In the genomic region with DNA sequence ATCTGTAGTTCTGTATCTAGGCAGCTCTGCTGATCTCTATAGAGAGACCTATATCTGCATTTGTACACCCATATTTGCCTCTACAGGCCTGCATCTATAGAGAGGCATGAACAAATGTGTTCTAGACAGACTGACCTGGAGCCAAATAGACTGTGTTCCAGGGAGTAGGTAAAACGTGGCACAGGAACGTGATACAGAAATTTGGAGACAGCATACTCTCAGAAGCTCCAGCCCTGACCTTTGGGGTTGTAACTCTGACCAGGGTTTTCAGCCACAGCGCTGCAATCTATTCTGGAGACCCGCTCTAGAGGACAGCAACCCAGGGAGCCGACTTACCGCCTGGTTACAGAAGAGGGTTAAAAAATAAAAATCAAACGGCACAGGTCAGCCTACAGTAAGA, we compare ENCODE assay signal across 9 cellular contexts. TPM values are rescaled to one million over a fixed set of nuclear protein-coding genes. Genes with fewer than 3 reads are reported as not detected.
DNase-seq lines count a peak whose midpoint lies in the region; ATAC-seq and TF ChIP-seq lines count a peak whose summit lies in the region.
"Had no signal": no experiment of that assay in that cellular context is flagged by ENCODE, and none has a peak within 500 bp of the region (broad histone marks: within the 10 kb centered on the region; RNA-seq: fewer than 3 reads in every experiment).

No MANE protein-coding gene starts in this region.

- intact Hi-C loops in Right ventricle myocardium inferior (cut with DNase I), result no loop called here
- intact Hi-C loops in activated CD8-positive, alpha-beta T cell treated with anti-CD3 and anti-CD28 coated beads for 36 hours (cut with micrococcal nuclease), result no loop called here

- H3K4me1 Mint-ChIP-seq in activated CD8-positive, alpha-beta T cell treated with anti-CD3 and anti-CD28 coated beads for 36 hours (ENCODE audit: low read depth), result peaks cover 11% of the 10 kb centered on the region

- peaks cover 5% of the 10 kb centered on the region for H3K36me3 Mint-ChIP-seq in activated CD8-positive, alpha-beta T cell treated with anti-CD3 and anti-CD28 coated beads for 36 hours (ENCODE audit: low read depth)

- peak overlapping the region; percentile 58 to 77 for H3K4me3 ChIP-seq in right atrium auricular region

- H3K9me3 ChIP-seq in right atrium auricular region, result no peaks in the 10 kb centered on the region

- H3K36me3 ChIP-seq in right atrium auricular region, result no peaks in the 10 kb centered on the region

- CTCF ChIA-PET in activated CD8-positive, alpha-beta T cell treated with anti-CD3 and anti-CD28 coated beads for 36 hours (lab: Charles Lee), result interaction anchor here (1.3 to 4.1 kb wide), 3 partner anchors 11 to 29 kb away, joined by 3 to 33 read pairs (median 5); partner anchors contain the start of genes POLR3F and SEC23B

- no peaks in the 10 kb centered on the region for H3K9me3 Mint-ChIP-seq in activated CD8-positive, alpha-beta T cell treated with anti-CD3 and anti-CD28 coated beads for 36 hours

- no peak for TF ChIP-seq CTCF in right atrium auricular region (IDR thresholded peaks at IDR 0.05)
- no peak for TF ChIP-seq CTCF in activated CD8-positive, alpha-beta T cell treated with anti-CD3 and anti-CD28 coated beads for 36 hours (IDR thresholded peaks at IDR 0.05)

- H3K27me3 ChIP-seq in right atrium auricular region, result no peaks in the 10 kb centered on the region

- ATAC-seq in Right ventricle myocardium inferior (no peak), HG03196 (IDR thresholded peaks at IDR 0.05; ENCODE audit: unreplicated experiment) (no peak)
- ATAC-seq in activated CD8-positive, alpha-beta T cell treated with anti-CD3 and anti-CD28 coated beads for 36 hours, result no peak

- peak overlapping the region in 1 of 2 donors; percentile 73 for H3K27ac ChIP-seq in right atrium auricular region
- H3K27ac ChIP-seq: epithelial cell of prostate had no signal

- peak overlapping the region; percentile 67 for H3K27ac Mint-ChIP-seq in activated CD8-positive, alpha-beta T cell treated with anti-CD3 and anti-CD28 coated beads for 36 hours

- POLR2A ChIA-PET in activated CD8-positive, alpha-beta T cell treated with anti-CD3 and anti-CD28 coated beads for 36 hours (lab: Charles Lee), result interaction anchor here (1.3 to 4.1 kb wide), 3 partner anchors 11 to 71 kb away, joined by 4 to 43 read pairs (median 11); partner anchors contain the start of genes DZANK1, POLR3F, SEC23B and SMIM26

- DNase-seq in right atrium auricular region (ENCODE audit: low spot score) (no peak), Right ventricle myocardium inferior (ENCODE audit: missing footprints) (no peak), kidney tubule cell (ENCODE audit: low spot score) (peak; percentile 1), superior temporal gyrus (ENCODE audit: extremely low spot score) (no peak), NCI-H1436 treated with DMSO at 0.1 percent for 48 hours (lab: John Stamatoyannopoulos, UW) (no peak)
- peak; percentile 12 for DNase-seq in activated CD8-positive, alpha-beta T cell treated with anti-CD3 and anti-CD28 coated beads for 36 hours
- no peak for DNase-seq in stimulated activated CD4-positive, alpha-beta T cell treated with anti-CD3 and anti-CD28 coated beads, Interleukin-4, amount 100 ng/mL, for 24 hours

- H3K4me1 ChIP-seq in right atrium auricular region, result peaks cover 0 to 14% of the 10 kb centered on the region in 2 donors

- H3K27me3 Mint-ChIP-seq in activated CD8-positive, alpha-beta T cell treated with anti-CD3 and anti-CD28 coated beads for 36 hours, result no peaks in the 10 kb centered on the region

- peak overlapping the region; percentile 99 for H3K4me3 Mint-ChIP-seq in activated CD8-positive, alpha-beta T cell treated with anti-CD3 and anti-CD28 coated beads for 36 hours

RNA-seq across cellular contexts. Expression of gene RBBP9, which starts 1.0 kb away (rescaled TPM):
- 1 to 10 TPM; 8.6 to 9.1 TPM for total RNA-seq in right atrium auricular region
- total RNA-seq in Right ventricle myocardium inferior, result 5.1 TPM
- total RNA-seq in activated CD8-positive, alpha-beta T cell treated with anti-CD3 and anti-CD28 coated beads for 36 hours, result 10 to 100 TPM; 15.8 to 17.5 TPM

RNA-seq across cellular contexts. Expression of gene SEC23B, which starts 11.7 kb away (rescaled TPM):
- total RNA-seq in right atrium auricular region, result 10 to 100 TPM in 1 of 2 donors, 1 to 10 TPM in 1; 6.8 to 19.1 TPM
- total RNA-seq in Right ventricle myocardium inferior, result 8.9 TPM
- total RNA-seq in activated CD8-positive, alpha-beta T cell treated with anti-CD3 and anti-CD28 coated beads for 36 hours, result 10 to 100 TPM; 88.5 to 89.3 TPM

RNA-seq across cellular contexts. Expression of gene POLR3F, which starts 28.9 kb away (rescaled TPM):
- 1 to 10 TPM; 5.5 to 5.9 TPM for total RNA-seq in right atrium auricular region
- total RNA-seq in Right ventricle myocardium inferior, result 7.7 TPM
- total RNA-seq in activated CD8-positive, alpha-beta T cell treated with anti-CD3 and anti-CD28 coated beads for 36 hours, result 10 to 100 TPM in 1 of 2 experiments, 1 to 10 TPM in 1; 8.8 to 10.1 TPM

RNA-seq across cellular contexts. Expression of gene DZANK1, which starts 29.2 kb away (rescaled TPM):
- total RNA-seq in right atrium auricular region (under 1 TPM; 0.41 to 0.83 TPM), Right ventricle myocardium inferior (1.1 TPM)
- total RNA-seq in activated CD8-positive, alpha-beta T cell treated with anti-CD3 and anti-CD28 coated beads for 36 hours, result 1 to 10 TPM; 1.4 to 1.8 TPM

Comparison
In these comparisons a context has a peak if more than half of its experiments do, and no peak if none do; other contexts are left out.
1. DNase-seq: peak in activated CD8-positive, alpha-beta T cell treated with anti-CD3 and anti-CD28 coated beads for 36 hours (single experiment) and kidney tubule cell (single experiment); none in right atrium auricular region (single experiment), Right ventricle myocardium inferior (single experiment), superior temporal gyrus (single experiment), stimulated activated CD4-positive, alpha-beta T cell treated with anti-CD3 and anti-CD28 coated beads, Interleukin-4, amount 100 ng/mL, for 24 hours (single experiment) and NCI-H1436 treated with DMSO at 0.1 percent for 48 hours (single experiment).